14 cellular contexts compared by ENCODE assay signal in the genomic region with DNA sequence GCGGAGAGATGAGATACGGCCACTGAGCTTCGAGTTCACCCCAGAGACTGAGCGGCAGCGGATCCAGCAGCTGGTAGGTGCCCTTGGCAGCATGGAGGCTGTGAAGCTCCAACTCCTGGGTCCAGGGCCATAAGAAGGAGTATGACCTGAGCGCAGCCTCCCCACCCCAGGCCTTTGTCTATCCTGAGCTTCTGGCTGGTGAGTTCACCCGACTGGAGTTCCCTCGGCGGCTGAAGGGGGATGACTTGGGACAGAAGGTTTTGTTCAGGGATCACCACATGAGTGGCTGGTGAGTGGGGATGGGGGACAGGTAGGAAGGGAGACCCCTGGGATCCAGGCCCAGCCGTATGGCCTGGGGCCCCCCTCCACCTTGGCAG. TPM values are rescaled to one million over a fixed set of nuclear protein-coding genes. Genes with fewer than 3 reads are reported as not detected.
DNase-seq lines count a peak whose midpoint lies in the region; ATAC-seq, FAIRE-seq and TF ChIP-seq lines count a peak whose summit lies in the region.
"Had no signal": no experiment of that assay in that cellular context is flagged by ENCODE, and none has a peak within 500 bp of the region (broad histone marks: within the 10 kb centered on the region; RNA-seq: fewer than 3 reads in every experiment).

No MANE protein-coding gene starts in this region.

- no peak for FAIRE-seq in K562 (lab: Jason Lieb, UNC)

- H3K4me1 ChIP-seq in K562 (replicated peaks in 1 of 2; ENCODE audit: control insufficient read depth in 2 of 2, insufficient read depth in 2 of 2, low read length in 2 of 2) (peaks cover 11 to 21% of the 10 kb centered on the region in 2 experiments; a peak in 4 of 5 replicates), osteoblast (ENCODE audit: insufficient read depth, low read length) (peaks cover 11% of the 10 kb centered on the region), neural progenitor cell (no peaks in the 10 kb centered on the region)
- H3K4me1 ChIP-seq: colonic mucosa had no signal

- ATAC-seq in activated CD4-positive, alpha-beta T cell treated with anti-CD3 and anti-CD28 coated beads for 36 hours = no peak
- no peak for ATAC-seq in K562
- no peak for ATAC-seq in HG02973 (IDR thresholded peaks at IDR 0.05; ENCODE audit: unreplicated experiment)
- no peak for ATAC-seq in HG02870 (IDR thresholded peaks at IDR 0.05; ENCODE audit: unreplicated experiment)

- no peak for TF ChIP-seq CTCF in K562 (IDR thresholded peaks at IDR 0.05 in 2 of 3, conservative IDR thresholded peaks at IDR 0.05 in 1 of 3; ENCODE audit: insufficient read depth in 2 of 3, low read depth in 1 of 3, low read length in 3 of 3)
- no peak for TF ChIP-seq CTCF in osteoblast (IDR thresholded peaks at IDR 0.05; ENCODE audit: extremely low read depth, low read depth, low read length)
- no peak for TF ChIP-seq CTCF in neural progenitor cell (IDR thresholded peaks at IDR 0.05)

- no peak for TF ChIP-seq RAD21 in K562 (CRISPR knock-in tag; conservative IDR thresholded peaks at IDR 0.05 in 1 of 2, IDR thresholded peaks at IDR 0.05 in 1 of 2)

- TF ChIP-seq POLR2A in K562 (conservative IDR thresholded peaks at IDR 0.05) = no peak

- in situ Hi-C loops in K562 (cut with MboI) = no loop called here

- DNase-seq in activated CD4-positive, alpha-beta T cell treated with anti-CD3 and anti-CD28 coated beads for 36 hours = no peak
- DNase-seq in activated CD4-positive, alpha-beta T cell treated with anti-CD3 and anti-CD28 coated beads, Interleukin-2, amount 50 U/mL, for 48 hours = no peak
- DNase-seq in K562 (ENCODE audit: extremely low read depth in 1 of 4, low spot score in 3 of 4) (no peak), osteoblast (ENCODE audit: insufficient read length, low spot score, missing footprints) (peak; percentile 18), neural progenitor cell (ENCODE audit: low spot score) (no peak)
- DNase-seq: colonic mucosa, GM23248, NCI-H1048 had no signal

- TSS peak; percentile 30 for BruUV-seq in K562 (replicated peaks; lab: Mats Ljungman, UMichigan)

- H3K79me2 ChIP-seq in K562 (ENCODE audit: control insufficient read depth, insufficient read depth, low read length) = no peaks in the 10 kb centered on the region
- no peaks in the 10 kb centered on the region for H3K79me2 ChIP-seq in osteoblast (ENCODE audit: insufficient read depth, low read length)
- no peaks in the 10 kb centered on the region for H3K79me2 ChIP-seq in neural progenitor cell (ENCODE audit: low read depth)

- H3K4me3 ChIP-seq in K562 (no peak overlapping the region), osteoblast (ENCODE audit: insufficient read depth, low read length) (no peak overlapping the region), neural progenitor cell (no peak overlapping the region)
- H3K4me3 ChIP-seq: colonic mucosa, GM23248 had no signal

- H3K4me3 Mint-ChIP-seq in activated CD4-positive, alpha-beta T cell treated with anti-CD3 and anti-CD28 coated beads for 36 hours = peak overlapping the region; percentile 85
- H3K4me3 Mint-ChIP-seq in IgD-negative memory B cell = peak overlapping the region in 2 of 4 donors; percentile 48 to 80
- H3K4me3 Mint-ChIP-seq in neural progenitor cell = no peak overlapping the region

- peak overlapping the region; percentile 84 for H3K27ac Mint-ChIP-seq in activated CD4-positive, alpha-beta T cell treated with anti-CD3 and anti-CD28 coated beads for 36 hours
- H3K27ac Mint-ChIP-seq in IgD-negative memory B cell = peak overlapping the region; percentile 11 to 72 (median 36)
- no peak overlapping the region for H3K27ac Mint-ChIP-seq in neural progenitor cell

- TF ChIP-seq EP300 in K562 (IDR thresholded peaks at IDR 0.05; ENCODE audit: low read length) = no peak

- H3K9me3 ChIP-seq in K562 (replicated peaks; ENCODE audit: control insufficient read depth, insufficient read depth, low read depth, low read length) (no peaks in the 10 kb centered on the region), osteoblast (ENCODE audit: low read depth, low read length) (no peaks in the 10 kb centered on the region), neural progenitor cell (ENCODE audit: low read depth) (no peaks in the 10 kb centered on the region)
- H3K9me3 ChIP-seq: colonic mucosa had no signal

- peaks cover 3% of the 10 kb centered on the region for H3K9me3 Mint-ChIP-seq in activated CD4-positive, alpha-beta T cell treated with anti-CD3 and anti-CD28 coated beads for 36 hours (ENCODE audit: low read depth)
- H3K9me3 Mint-ChIP-seq in IgD-negative memory B cell (no peaks in the 10 kb centered on the region), neural progenitor cell (no peaks in the 10 kb centered on the region)

- H4K20me1 ChIP-seq in K562 (replicated peaks; ENCODE audit: control insufficient read depth, insufficient read depth, low read length) = 0 out of 2 replicates have a peak, but pooled peaks cover 6% of the 10 kb centered on the region
- H4K20me1 ChIP-seq in osteoblast (ENCODE audit: insufficient read depth, low read length) = peaks cover 12% of the 10 kb centered on the region
- peaks cover 2% of the 10 kb centered on the region for H4K20me1 ChIP-seq in neural progenitor cell (ENCODE audit: low read depth)

- H3K9ac ChIP-seq in K562 (ENCODE audit: insufficient read depth in 1 of 2, low read depth in 2 of 2, low read length in 2 of 2) (no peak overlapping the region), neural progenitor cell (no peak overlapping the region)
- H3K9ac ChIP-seq: GM23248 had no signal

- H3F3A ChIP-seq in neural progenitor cell (ENCODE audit: low read depth) = peaks cover 18% of the 10 kb centered on the region

- H3K27me3 ChIP-seq in K562 (ENCODE audit: control insufficient read depth in 2 of 2, insufficient read depth in 2 of 2, low read length in 2 of 2) = no peaks in the 10 kb centered on the region
- H3K27me3 ChIP-seq in osteoblast (ENCODE audit: insufficient read depth, low read length) = no peaks in the 10 kb centered on the region
- H3K27me3 ChIP-seq in neural progenitor cell = peaks cover 44% of the 10 kb centered on the region
- H3K27me3 ChIP-seq: colonic mucosa had no signal

- H3K27me3 Mint-ChIP-seq in activated CD4-positive, alpha-beta T cell treated with anti-CD3 and anti-CD28 coated beads for 36 hours = no peaks in the 10 kb centered on the region
- H3K27me3 Mint-ChIP-seq in IgD-negative memory B cell = no peaks in the 10 kb centered on the region
- H3K27me3 Mint-ChIP-seq in neural progenitor cell (ENCODE audit: insufficient read depth, low read depth) = peaks cover 24% of the 10 kb centered on the region

- H3K9me1 ChIP-seq in K562 (ENCODE audit: control insufficient read depth, insufficient read depth, low read length) = no peaks in the 10 kb centered on the region

- POLR2A ChIA-PET in activated CD4-positive, alpha-beta T cell treated with anti-CD3 and anti-CD28 coated beads for 36 hours (lab: Charles Lee) = interaction anchor here (0.8 to 1.5 kb wide), 6 partner anchors 8 to 95 kb away, joined by 3 to 7 read pairs (median 3); partner anchors contain the start of gene TWF2
- POLR2A ChIA-PET in K562 (lab: Yijun Ruan, JAX) = interaction anchor here (0.6 to 1.9 kb wide), 7 partner anchors 8 to 114 kb away, joined by 3 to 10 read pairs (median 4); no protein-coding TSS in a partner anchor

- WGBS in K562 (ENCODE audit: insufficient coverage, low coverage, missing lambda C conversion rate) = 79% methylated on average over 5 of the region's 10 CpGs

- peaks cover 76% of the 10 kb centered on the region for H3K4me1 Mint-ChIP-seq in activated CD4-positive, alpha-beta T cell treated with anti-CD3 and anti-CD28 coated beads for 36 hours
- peaks cover 21 to 52% (median 46%) of the 10 kb centered on the region in 3 donors for H3K4me1 Mint-ChIP-seq in IgD-negative memory B cell
- no peaks in the 10 kb centered on the region for H3K4me1 Mint-ChIP-seq in neural progenitor cell

- no peak overlapping the region for H2AFZ ChIP-seq in K562 (ENCODE audit: low read depth, low read length)
- H2AFZ ChIP-seq in osteoblast (ENCODE audit: low read length) = no peak overlapping the region
- H2AFZ ChIP-seq in neural progenitor cell (replicated peaks) = no peak overlapping the region
- H2AFZ ChIP-seq: GM23248 had no signal

- no peak overlapping the region for H3K27ac ChIP-seq in K562 (ENCODE audit: extremely low read depth, low read depth, low read length)
- no peak overlapping the region for H3K27ac ChIP-seq in osteoblast (ENCODE audit: low read depth, low read length)
- H3K27ac ChIP-seq in neural progenitor cell = no peak overlapping the region
- H3K27ac ChIP-seq: colonic mucosa, GM23248 had no signal

- intact Hi-C loops in activated CD4-positive, alpha-beta T cell treated with anti-CD3 and anti-CD28 coated beads for 36 hours (cut with DNase I, micrococcal nuclease) = no loop called here
- intact Hi-C loops in K562 (cut with micrococcal nuclease) = no loop called here

- CTCF ChIA-PET in activated CD4-positive, alpha-beta T cell treated with anti-CD3 and anti-CD28 coated beads for 36 hours (lab: Charles Lee) = interaction anchor here (0.6 to 1.9 kb wide), 6 partner anchors 8 to 29 kb away, joined by 3 to 4 read pairs (median 4); no protein-coding TSS in a partner anchor
- CTCF ChIA-PET in K562 (lab: Yijun Ruan, JAX; ENCODE audit: low intra/inter-chr PET ratio) = no interaction called here

- H3K36me3 ChIP-seq in K562 (ENCODE audit: control insufficient read depth, insufficient read depth, low read length) (peaks cover 28% of the 10 kb centered on the region; the same call in 2 of the 3 replicates), osteoblast (ENCODE audit: insufficient read depth, low read length) (peaks cover 6% of the 10 kb centered on the region), neural progenitor cell (no peaks in the 10 kb centered on the region)
- H3K36me3 ChIP-seq: colonic mucosa had no signal

- peaks cover 66% of the 10 kb centered on the region for H3K36me3 Mint-ChIP-seq in activated CD4-positive, alpha-beta T cell treated with anti-CD3 and anti-CD28 coated beads for 36 hours (ENCODE audit: low read depth)
- H3K36me3 Mint-ChIP-seq in IgD-negative memory B cell (peaks cover 4% of the 10 kb centered on the region), neural progenitor cell (peaks cover 16% of the 10 kb centered on the region)

- H3K4me2 ChIP-seq in K562 (ENCODE audit: insufficient read depth, low read length) (no peak overlapping the region), osteoblast (ENCODE audit: insufficient read depth, low read length) (no peak overlapping the region), neural progenitor cell (no peak overlapping the region)

RNA-seq across cellular contexts. Expression of gene PPM1M, which starts 2.6 kb away (rescaled TPM):
- 10 to 100 TPM; 52.9 to 59.2 TPM for total RNA-seq in activated CD4-positive, alpha-beta T cell treated with anti-CD3 and anti-CD28 coated beads for 36 hours
- polyA plus RNA-seq in IgD-negative memory B cell (51.3 TPM), K562 (2011; rRNA removed) (9.2 and 9.9 TPM in 2 replicates), K562 (2014; fragmentation: Illumina TruSeq; extraction: Trizol) (6.5 and 6.6 TPM in 2 replicates), K562 (2014; fragmentation: Nextera tagmentation; extraction: Ambion mirVana) (1 to 10 TPM; 1.4 to 1.5 TPM), K562 (2014; rRNA removed) (4.6 and 6.9 TPM in 2 replicates)
- total RNA-seq in K562 (2011; cell fraction: chromatin; rRNA removed; ENCODE audit: low replicate concordance) = 11.6 and 26.7 TPM in 2 replicates
- total RNA-seq in K562 (2011; cell fraction: nucleolus; rRNA removed) = 12.4 and 21.7 TPM in 2 replicates
- 15.0 and 16.4 TPM in 2 replicates for total RNA-seq in K562 (2011; cell fraction: nucleoplasm; rRNA removed)
- total RNA-seq in K562 (2014; rRNA removed) (4.4 and 4.5 TPM in 2 replicates), K562 (2014; rRNA removed; fragmentation: Illumina TruSeq; extraction: Trizol) (3.3 TPM in 2 replicates), K562 (2015; rRNA removed; fragmentation: Illumina TruSeq; extraction: Trizol) (2.0 and 2.8 TPM in 2 replicates), K562 (2021) (5.0 and 7.0 TPM in 2 replicates), osteoblast (23.9 and 28.2 TPM in 2 replicates), neural progenitor cell (ENCODE audit: low replicate concordance) (1.1 and 3.1 TPM in 2 replicates)
- polyA plus RNA-seq in K562 (2011; cell fraction: cytosol; rRNA removed) = 9.0 and 11.2 TPM in 2 replicates
- polyA plus RNA-seq in K562 (2011; cell fraction: nucleus; rRNA removed) = 37.5 and 44.1 TPM in 2 replicates
- 5.9 and 21.1 TPM in 2 replicates for polyA plus RNA-seq in K562 (2012)
- polyA minus RNA-seq in K562 (2011; rRNA and poly(A)+ RNA removed) = 4.8 and 5.7 TPM in 2 replicates
- polyA minus RNA-seq in K562 (2011; cell fraction: cytosol; rRNA and poly(A)+ RNA removed) = 2.2 and 2.7 TPM in 2 replicates
- polyA minus RNA-seq in K562 (2011; cell fraction: nucleus; rRNA and poly(A)+ RNA removed) = 6.2 and 7.9 TPM in 2 replicates

RNA-seq across cellular contexts. Expression of gene TWF2, which starts 9.2 kb away (rescaled TPM):
- 10 to 100 TPM; 85.0 to 93.5 TPM for total RNA-seq in activated CD4-positive, alpha-beta T cell treated with anti-CD3 and anti-CD28 coated beads for 36 hours
- polyA plus RNA-seq in IgD-negative memory B cell (108 TPM), K562 (2011; rRNA removed) (35.7 and 47.1 TPM in 2 replicates), K562 (2014; fragmentation: Illumina TruSeq; extraction: Trizol) (29.7 and 43.9 TPM in 2 replicates), K562 (2014; fragmentation: Nextera tagmentation; extraction: Ambion mirVana) (1 to 10 TPM in 1 of 2 experiments, under 1 TPM in 1; 0.11 to 1.7 TPM), K562 (2014; rRNA removed) (59.4 and 61.9 TPM in 2 replicates)
- total RNA-seq in K562 (2011; cell fraction: chromatin; rRNA removed; ENCODE audit: low replicate concordance) = 4.4 and 12.4 TPM in 2 replicates
- 15.1 and 18.7 TPM in 2 replicates for total RNA-seq in K562 (2011; cell fraction: nucleolus; rRNA removed)
- 6.9 and 10.0 TPM in 2 replicates for total RNA-seq in K562 (2011; cell fraction: nucleoplasm; rRNA removed)
- total RNA-seq in K562 (2014; rRNA removed) (49.1 and 56.9 TPM in 2 replicates), K562 (2014; rRNA removed; fragmentation: Illumina TruSeq; extraction: Trizol) (9.6 and 11.4 TPM in 2 replicates), K562 (2015; rRNA removed; fragmentation: Illumina TruSeq; extraction: Trizol) (26.8 and 27.0 TPM in 2 replicates), K562 (2021) (49.1 and 53.6 TPM in 2 replicates), osteoblast (115 and 138 TPM in 2 replicates), neural progenitor cell (ENCODE audit: low replicate concordance) (21.9 and 44.9 TPM in 2 replicates)
- polyA plus RNA-seq in K562 (2011; cell fraction: cytosol; rRNA removed) = 68.9 and 112 TPM in 2 replicates
- polyA plus RNA-seq in K562 (2011; cell fraction: nucleus; rRNA removed) = 30.0 and 32.4 TPM in 2 replicates
- polyA plus RNA-seq in K562 (2012) = 38.0 and 90.9 TPM in 2 replicates
- polyA minus RNA-seq in K562 (2011; rRNA and poly(A)+ RNA removed) = 21.1 and 22.8 TPM in 2 replicates
- polyA minus RNA-seq in K562 (2011; cell fraction: cytosol; rRNA and poly(A)+ RNA removed) = 37.2 and 37.3 TPM in 2 replicates
- 6.6 and 9.1 TPM in 2 replicates for polyA minus RNA-seq in K562 (2011; cell fraction: nucleus; rRNA and poly(A)+ RNA removed)

RNA-seq across cellular contexts. Expression of gene TLR9, which starts 22.7 kb away (rescaled TPM):
- under 1 TPM; 0.59 to 0.74 TPM for total RNA-seq in activated CD4-positive, alpha-beta T cell treated with anti-CD3 and anti-CD28 coated beads for 36 hours
- polyA plus RNA-seq in IgD-negative memory B cell = 10.4 TPM
- not detected in 2 replicates for total RNA-seq in K562 (2011; cell fraction: chromatin; rRNA removed; ENCODE audit: low replicate concordance)
- 0.13 TPM in 1 of 2 replicates, not detected in the other for total RNA-seq in K562 (2011; cell fraction: nucleolus; rRNA removed)
- total RNA-seq in K562 (2011; cell fraction: nucleoplasm; rRNA removed) = 0.15 TPM in 1 of 2 replicates, not detected in the other
- not detected in 2 replicates for total RNA-seq in K562 (2014; rRNA removed)
- not detected in 2 replicates for total RNA-seq in K562 (2014; rRNA removed; fragmentation: Illumina TruSeq; extraction: Trizol)
- not detected in 2 replicates for total RNA-seq in K562 (2015; rRNA removed; fragmentation: Illumina TruSeq; extraction: Trizol)
- not detected in 2 replicates for total RNA-seq in K562 (2021)
- not detected in 2 replicates for polyA plus RNA-seq in K562 (2011; rRNA removed)
- not detected in 2 replicates for polyA plus RNA-seq in K562 (2011; cell fraction: cytosol; rRNA removed)
- 0.10 TPM in 1 of 2 replicates, not detected in the other for polyA plus RNA-seq in K562 (2011; cell fraction: nucleus; rRNA removed)
- 0.01 and 0.21 TPM in 2 replicates for polyA plus RNA-seq in K562 (2012)
- polyA plus RNA-seq in K562 (2014; fragmentation: Illumina TruSeq; extraction: Trizol) = not detected in 2 replicates
- not detected for polyA plus RNA-seq in K562 (2014; fragmentation: Nextera tagmentation; extraction: Ambion mirVana)
- not detected in 2 replicates for polyA plus RNA-seq in K562 (2014; rRNA removed)
- polyA minus RNA-seq in K562 (2011; rRNA and poly(A)+ RNA removed) = not detected in 2 replicates
- polyA minus RNA-seq in K562 (2011; cell fraction: cytosol; rRNA and poly(A)+ RNA removed) = not detected in 2 replicates
- polyA minus RNA-seq in K562 (2011; cell fraction: nucleus; rRNA and poly(A)+ RNA removed) = not detected in 2 replicates
- total RNA-seq in osteoblast = not detected in 2 replicates
- total RNA-seq in neural progenitor cell (ENCODE audit: low replicate concordance) = not detected in 2 replicates
- total RNA-seq: A673, GM23248, liver, NCI-H460 had no signal
- polyA plus RNA-seq: GM23248 had no signal

RNA-seq across cellular contexts. Expression of gene WDR82, which starts 30.3 kb away (rescaled TPM):
- 100 to 1,000 TPM in 1 of 2 experiments, 10 to 100 TPM in 1; 95.2 to 113 TPM for total RNA-seq in activated CD4-positive, alpha-beta T cell treated with anti-CD3 and anti-CD28 coated beads for 36 hours
- polyA plus RNA-seq in IgD-negative memory B cell = 55.0 TPM
- total RNA-seq in K562 (2011; cell fraction: chromatin; rRNA removed; ENCODE audit: low replicate concordance) = 32.1 and 34.4 TPM in 2 replicates
- 18.3 and 21.8 TPM in 2 replicates for total RNA-seq in K562 (2011; cell fraction: nucleolus; rRNA removed)
- total RNA-seq in K562 (2011; cell fraction: nucleoplasm; rRNA removed) = 32.9 and 48.2 TPM in 2 replicates
- 22.0 and 29.6 TPM in 2 replicates for total RNA-seq in K562 (2014; rRNA removed)
- total RNA-seq in K562 (2014; rRNA removed; fragmentation: Illumina TruSeq; extraction: Trizol) = 37.1 and 41.0 TPM in 2 replicates
- total RNA-seq in K562 (2015; rRNA removed; fragmentation: Illumina TruSeq; extraction: Trizol) = 36.1 and 39.0 TPM in 2 replicates
- 44.4 and 45.9 TPM in 2 replicates for total RNA-seq in K562 (2021)
- 38.0 and 62.9 TPM in 2 replicates for polyA plus RNA-seq in K562 (2011; rRNA removed)
- polyA plus RNA-seq in K562 (2011; cell fraction: cytosol; rRNA removed) = 25.3 and 36.3 TPM in 2 replicates
- polyA plus RNA-seq in K562 (2011; cell fraction: nucleus; rRNA removed) = 9.0 and 10.3 TPM in 2 replicates
- 26.5 and 47.8 TPM in 2 replicates for polyA plus RNA-seq in K562 (2012)
- polyA plus RNA-seq in K562 (2014; fragmentation: Illumina TruSeq; extraction: Trizol) = 45.3 and 46.2 TPM in 2 replicates
- polyA plus RNA-seq in K562 (2014; fragmentation: Nextera tagmentation; extraction: Ambion mirVana) = 1 to 10 TPM; 6.4 to 8.0 TPM
- polyA plus RNA-seq in K562 (2014; rRNA removed) = 30.6 and 37.7 TPM in 2 replicates
- 59.8 and 79.3 TPM in 2 replicates for polyA minus RNA-seq in K562 (2011; rRNA and poly(A)+ RNA removed)
- 28.9 and 31.4 TPM in 2 replicates for polyA minus RNA-seq in K562 (2011; cell fraction: cytosol; rRNA and poly(A)+ RNA removed)
- polyA minus RNA-seq in K562 (2011; cell fraction: nucleus; rRNA and poly(A)+ RNA removed) = 9.8 and 14.4 TPM in 2 replicates
- total RNA-seq in osteoblast = 54.2 and 58.3 TPM in 2 replicates
- total RNA-seq in neural progenitor cell (ENCODE audit: low replicate concordance) = 45.4 and 49.2 TPM in 2 replicates

RNA-seq across cellular contexts. Expression of gene GLYCTK, which starts 39.5 kb away (rescaled TPM):
- total RNA-seq in activated CD4-positive, alpha-beta T cell treated with anti-CD3 and anti-CD28 coated beads for 36 hours = 10 to 100 TPM; 13.3 to 18.8 TPM
- 7.4 TPM for polyA plus RNA-seq in IgD-negative memory B cell
- 13.8 and 48.9 TPM in 2 replicates for total RNA-seq in K562 (2011; cell fraction: chromatin; rRNA removed; ENCODE audit: low replicate concordance)
- total RNA-seq in K562 (2011; cell fraction: nucleolus; rRNA removed) = 30.0 and 32.7 TPM in 2 replicates
- total RNA-seq in K562 (2011; cell fraction: nucleoplasm; rRNA removed) = 23.2 and 27.7 TPM in 2 replicates
- 5.8 and 6.4 TPM in 2 replicates for total RNA-seq in K562 (2014; rRNA removed)
- 1.3 and 1.9 TPM in 2 replicates for total RNA-seq in K562 (2014; rRNA removed; fragmentation: Illumina TruSeq; extraction: Trizol)
- 3.4 and 4.1 TPM in 2 replicates for total RNA-seq in K562 (2015; rRNA removed; fragmentation: Illumina TruSeq; extraction: Trizol)
- 7.3 and 8.3 TPM in 2 replicates for total RNA-seq in K562 (2021)
- polyA plus RNA-seq in K562 (2011; rRNA removed) = 6.0 and 7.1 TPM in 2 replicates
- 6.9 and 12.4 TPM in 2 replicates for polyA plus RNA-seq in K562 (2011; cell fraction: cytosol; rRNA removed)
- 35.6 and 67.1 TPM in 2 replicates for polyA plus RNA-seq in K562 (2011; cell fraction: nucleus; rRNA removed)
- 5.1 and 6.4 TPM in 2 replicates for polyA plus RNA-seq in K562 (2012)
- polyA plus RNA-seq in K562 (2014; fragmentation: Illumina TruSeq; extraction: Trizol) = 3.0 and 4.5 TPM in 2 replicates
- polyA plus RNA-seq in K562 (2014; fragmentation: Nextera tagmentation; extraction: Ambion mirVana) = under 1 TPM; 0.18 to 0.55 TPM
- polyA plus RNA-seq in K562 (2014; rRNA removed) = 9.1 and 9.9 TPM in 2 replicates
- 2.5 and 3.2 TPM in 2 replicates for polyA minus RNA-seq in K562 (2011; rRNA and poly(A)+ RNA removed)
- polyA minus RNA-seq in K562 (2011; cell fraction: cytosol; rRNA and poly(A)+ RNA removed) = 2.7 and 3.9 TPM in 2 replicates
- 10.9 and 12.1 TPM in 2 replicates for polyA minus RNA-seq in K562 (2011; cell fraction: nucleus; rRNA and poly(A)+ RNA removed)
- 13.8 and 15.0 TPM in 2 replicates for total RNA-seq in osteoblast
- 4.2 and 10.1 TPM in 2 replicates for total RNA-seq in neural progenitor cell (ENCODE audit: low replicate concordance)
